In the genomic region with DNA sequence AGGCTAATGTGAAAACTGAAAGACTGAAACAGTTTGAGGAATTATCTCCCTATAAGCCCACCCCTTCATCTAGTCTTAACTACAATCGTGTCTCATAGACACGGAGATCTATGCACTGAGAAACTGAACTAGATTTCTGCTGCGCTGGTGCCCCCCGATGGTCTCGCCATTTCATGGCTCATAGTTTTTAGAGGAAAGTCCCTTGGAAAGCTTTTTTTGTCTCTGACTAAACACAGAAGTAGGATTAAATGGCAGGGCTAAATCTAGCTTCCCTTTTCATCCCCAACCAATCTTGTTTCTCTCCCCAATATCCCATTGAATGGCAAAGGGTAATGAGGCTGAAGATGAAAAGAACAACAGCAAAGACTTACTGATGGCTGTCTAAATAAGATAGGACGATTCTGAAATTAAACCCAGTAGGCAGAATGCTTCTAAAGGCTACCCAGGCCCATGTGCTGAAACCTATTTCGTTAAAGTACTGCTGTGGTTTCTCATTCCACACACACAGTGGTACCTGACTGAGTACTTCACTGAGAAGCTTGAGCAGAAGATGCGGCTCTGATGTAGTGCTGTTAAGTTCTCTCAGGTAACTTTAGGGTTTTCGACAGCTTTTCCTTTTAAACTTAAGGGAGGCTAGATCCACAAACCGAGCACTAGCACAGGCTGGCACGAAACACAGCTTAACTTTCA, we compare ENCODE assay signal across 8 cellular contexts.
A peak's percentile ranks its signal among the peaks of the same experiment; 100 is the strongest.
DNase-seq lines count a peak whose midpoint lies in the region; ATAC-seq and TF ChIP-seq lines count a peak whose summit lies in the region.

No MANE protein-coding gene starts in this region.

- H3K9ac ChIP-seq in Loucy (ENCODE audit: low read depth, low read length, poor library complexity, severe bottlenecking) = no peak overlapping the region
- H3K9ac ChIP-seq in fibroblast of lung (ENCODE audit: insufficient read depth, low read length) = no peak overlapping the region

- no peaks in the 10 kb centered on the region for H3K9me2 ChIP-seq in Loucy (replicated peaks; ENCODE audit: low read depth, low read length)

- H3K79me2 ChIP-seq in Loucy (ENCODE audit: insufficient read depth, low read length) = no peaks in the 10 kb centered on the region
- H3K79me2 ChIP-seq in fibroblast of lung (ENCODE audit: control insufficient read depth, insufficient read depth, low read length) = no peaks in the 10 kb centered on the region

- TF ChIP-seq CTCF in Loucy (conservative IDR thresholded peaks at IDR 0.05; ENCODE audit: low read length) = peak; percentile 86
- TF ChIP-seq CTCF in fibroblast of lung (conservative IDR thresholded peaks at IDR 0.05 in 1 of 2, IDR thresholded peaks at IDR 0.05 in 1 of 2; ENCODE audit: low read depth in 1 of 2, low read length in 2 of 2) = peak in 1 of 2 donors; percentile 65

- DNase-seq in AG08396 (ENCODE audit: low spot score) = peak; percentile 9
- peak; percentile 9 to 35 for DNase-seq in activated CD8-positive, alpha-beta memory T cell treated with anti-CD3 and anti-CD28 coated beads for 1 hour (ENCODE audit: extremely low read depth in 1 of 2, low read depth in 1 of 2)
- peak; percentile 46 to 64 for DNase-seq in fibroblast of lung (ENCODE audit: low read depth in 2 of 2)
- peak; percentile 70 for DNase-seq in sciatic nerve (ENCODE audit: low spot score)
- DNase-seq in cerebellum (ENCODE audit: low spot score) = no peak
- no peak for DNase-seq in ureter (ENCODE audit: low spot score)

- H3K4me3 ChIP-seq in Loucy (ENCODE audit: low read length, poor library complexity, severe bottlenecking) (no peak overlapping the region), fibroblast of lung (replicated peaks in 1 of 4; ENCODE audit: control extremely low read depth in 1 of 4, insufficient read depth in 1 of 4, low read depth in 3 of 4, low read length in 4 of 4) (no peak overlapping the region)

- no peaks in the 10 kb centered on the region for H3F3A ChIP-seq in Loucy (ENCODE audit: low read depth)

- peak; percentile 60 for ATAC-seq in GM19023 (IDR thresholded peaks at IDR 0.05; ENCODE audit: unreplicated experiment)
- peak; percentile 79 for ATAC-seq in sciatic nerve

- H3K4me1 ChIP-seq in Loucy (ENCODE audit: insufficient read depth, low read length, poor library complexity, severe bottlenecking) (peaks cover 16% of the 10 kb centered on the region), fibroblast of lung (ENCODE audit: control insufficient read depth, extremely low read depth, insufficient read depth, low read length) (no peaks in the 10 kb centered on the region)

- H3K4me2 ChIP-seq in Loucy (ENCODE audit: low read depth, low read length, poor library complexity, severe bottlenecking) (no peak overlapping the region), fibroblast of lung (ENCODE audit: extremely low read depth, insufficient read depth, low read length) (no peak overlapping the region)

- intact Hi-C loops in sciatic nerve (cut with DNase I) = no loop called here

- H3K27me3 ChIP-seq in Loucy (ENCODE audit: insufficient read depth, low read length, poor library complexity, severe bottlenecking) (no peaks in the 10 kb centered on the region), fibroblast of lung (ENCODE audit: control insufficient read depth, insufficient read depth, low read length) (no peaks in the 10 kb centered on the region)

- H2AFZ ChIP-seq in Loucy (ENCODE audit: low read length) = peak overlapping the region; percentile 47; the same call in 1 of the 2 replicates
- no peak overlapping the region for H2AFZ ChIP-seq in fibroblast of lung (ENCODE audit: low read length)

- H3K9me3 ChIP-seq in Loucy (ENCODE audit: insufficient read depth, low read depth, low read length) = no peaks in the 10 kb centered on the region
- H3K9me3 ChIP-seq in fibroblast of lung (ENCODE audit: control insufficient read depth, insufficient read depth, low read depth, low read length) = no peaks in the 10 kb centered on the region

- no peak overlapping the region for H3K27ac ChIP-seq in fibroblast of lung (ENCODE audit: insufficient read depth, low read length)

- H4K20me1 ChIP-seq in Loucy (ENCODE audit: insufficient read depth, low read length, poor library complexity, severe bottlenecking) (no peaks in the 10 kb centered on the region), fibroblast of lung (ENCODE audit: control insufficient read depth, extremely low read depth, insufficient read depth, low read length) (no peaks in the 10 kb centered on the region)

- no peaks in the 10 kb centered on the region for H3K36me3 ChIP-seq in Loucy (ENCODE audit: insufficient read depth, low read length)
- H3K36me3 ChIP-seq in fibroblast of lung (ENCODE audit: control insufficient read depth, insufficient read depth, low read length) = no peaks in the 10 kb centered on the region

Comparison
In these comparisons a context has a peak if more than half of its experiments do, and no peak if none do; other contexts are left out.
1. DNase-seq: peak in AG08396 (single experiment), activated CD8-positive, alpha-beta memory T cell treated with anti-CD3 and anti-CD28 coated beads for 1 hour (2 of 2), fibroblast of lung (2 of 2) and sciatic nerve (single experiment); none in cerebellum (single experiment) and ureter (single experiment).